In the genomic region with DNA sequence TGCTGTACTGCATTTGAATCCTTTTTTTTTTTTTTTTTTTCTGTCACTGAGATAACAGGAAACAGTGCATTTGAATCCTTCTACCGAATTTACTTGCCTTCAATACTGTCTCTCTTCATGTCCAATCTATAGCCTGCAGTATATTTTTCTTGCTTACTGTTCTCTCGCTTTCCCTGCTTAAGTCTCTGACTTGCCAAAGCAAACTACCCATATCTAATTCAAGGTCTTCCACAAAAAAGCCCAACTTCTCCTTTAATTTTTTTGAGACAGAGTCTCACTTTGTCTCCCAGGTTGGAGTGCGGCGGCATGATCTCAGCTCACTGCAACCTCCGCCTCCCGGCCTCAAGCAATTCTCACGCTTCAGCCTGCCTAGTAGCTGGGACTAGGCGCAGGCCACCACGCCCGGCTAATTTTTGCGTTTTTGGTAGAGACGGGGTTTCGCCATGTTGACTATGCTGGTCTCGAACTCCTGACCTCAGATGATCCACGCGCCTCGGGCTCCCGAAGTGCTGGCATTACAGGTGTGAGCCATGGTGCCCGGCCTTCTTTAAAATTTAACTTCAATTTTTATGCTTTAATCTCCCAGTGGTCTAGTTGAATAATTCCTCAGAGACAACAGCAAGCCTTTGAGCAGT, we compare ENCODE assay signal across 8 cellular contexts. TPM values are rescaled to one million over a fixed set of nuclear protein-coding genes. Genes with fewer than 3 reads are reported as not detected.
DNase-seq lines count a peak whose midpoint lies in the region; ATAC-seq and FAIRE-seq lines count a peak whose summit lies in the region.

No MANE protein-coding gene starts in this region.

- peak overlapping the region; percentile 91 for H3K4me3 ChIP-seq in thymus (ENCODE audit: low read length)

- H3K27me3 Mint-ChIP-seq in activated T-cell treated with anti-CD3 and anti-CD28 coated beads, Interleukin-2, amount 50 U/mL, for 4 hours (ENCODE audit: low read depth) = no peaks in the 10 kb centered on the region
- no peaks in the 10 kb centered on the region for H3K27me3 Mint-ChIP-seq in activated CD8-positive, alpha-beta T cell treated with anti-CD3 and anti-CD28 coated beads, Interleukin-2, amount 10 ng/mL, durations not matched to agents 7 days and 5 days (ENCODE audit: low read depth)

- H3K9me3 Mint-ChIP-seq in activated T-cell treated with anti-CD3 and anti-CD28 coated beads, Interleukin-2, amount 50 U/mL, for 4 hours = no peaks in the 10 kb centered on the region
- no peaks in the 10 kb centered on the region for H3K9me3 Mint-ChIP-seq in activated CD8-positive, alpha-beta T cell treated with anti-CD3 and anti-CD28 coated beads, Interleukin-2, amount 10 ng/mL, durations not matched to agents 7 days and 5 days (ENCODE audit: insufficient read depth)

- H3K4me1 Mint-ChIP-seq in activated T-cell treated with anti-CD3 and anti-CD28 coated beads, Interleukin-2, amount 50 U/mL, for 4 hours (ENCODE audit: low read depth) = peaks cover 53% of the 10 kb centered on the region
- peaks cover 48% of the 10 kb centered on the region for H3K4me1 Mint-ChIP-seq in activated CD8-positive, alpha-beta T cell treated with anti-CD3 and anti-CD28 coated beads, Interleukin-2, amount 10 ng/mL, durations not matched to agents 7 days and 5 days (ENCODE audit: low read depth)

- H3K27ac Mint-ChIP-seq in activated CD8-positive, alpha-beta T cell treated with anti-CD3 and anti-CD28 coated beads, Interleukin-2, amount 10 ng/mL, durations not matched to agents 7 days and 5 days = peak overlapping the region; percentile 94

- no peaks in the 10 kb centered on the region for H3K9me3 ChIP-seq in thymus (ENCODE audit: control insufficient read depth)

- CTCF ChIA-PET in activated CD8-positive, alpha-beta T cell treated with anti-CD3 and anti-CD28 coated beads, Interleukin-2, amount 10 ng/mL, durations not matched to agents 7 days and 5 days (lab: Charles Lee) = interaction anchor here (1.5 to 3.0 kb wide), 4 partner anchors 19 to 89 kb away, joined by 3 to 9 read pairs (median 6); no protein-coding TSS in a partner anchor

- DNase-seq in activated T-cell treated with anti-CD3 and anti-CD28 coated beads, Interleukin-2, amount 50 U/mL, for 4 hours = no peak
- DNase-seq in activated T-cell treated with anti-CD3 and anti-CD28 coated beads, Interleukin-2, amount 50 U/mL, for 1 hour = no peak
- DNase-seq in activated CD8-positive, alpha-beta T cell treated with anti-CD3 and anti-CD28 coated beads, Interleukin-2, amount 10 ng/mL, durations not matched to agents 7 days and 5 days = no peak
- DNase-seq in iris pigment epithelial cell (ENCODE audit: low read depth) (peak; percentile 14), NCI-H526 (lab: John Stamatoyannopoulos, UW) (no peak), urothelium cell line (ENCODE audit: low spot score) (no peak)

- FAIRE-seq in urothelium cell line (lab: Jason Lieb, UNC) = no peak

- no peaks in the 10 kb centered on the region for H3K27me3 ChIP-seq in thymus (ENCODE audit: control insufficient read depth, insufficient read depth)

- POLR2A ChIA-PET in activated CD8-positive, alpha-beta T cell treated with anti-CD3 and anti-CD28 coated beads, Interleukin-2, amount 10 ng/mL, durations not matched to agents 7 days and 5 days (lab: Charles Lee) = interaction anchor here (0.6 to 2.3 kb wide), 5 partner anchors 29 to 543 kb away, joined by 3 to 15 read pairs (median 3); partner anchors contain the start of genes BORCS7 and TAF5

- ATAC-seq in activated T-cell treated with anti-CD3 and anti-CD28 coated beads, Interleukin-2, amount 50 U/mL, for 4 hours = no peak
- no peak for ATAC-seq in activated CD8-positive, alpha-beta T cell treated with anti-CD3 and anti-CD28 coated beads, Interleukin-2, amount 10 ng/mL, durations not matched to agents 7 days and 5 days
- ATAC-seq in GM21528 (IDR thresholded peaks at IDR 0.05; ENCODE audit: low FRiP score, unreplicated experiment) = no peak

- H3K4me1 ChIP-seq in thymus (ENCODE audit: control insufficient read depth, insufficient read depth, low read length) = peaks cover 20% of the 10 kb centered on the region

- H3K36me3 Mint-ChIP-seq in activated T-cell treated with anti-CD3 and anti-CD28 coated beads, Interleukin-2, amount 50 U/mL, for 4 hours (ENCODE audit: insufficient read depth) = peaks cover 40% of the 10 kb centered on the region
- peaks cover 56% of the 10 kb centered on the region for H3K36me3 Mint-ChIP-seq in activated CD8-positive, alpha-beta T cell treated with anti-CD3 and anti-CD28 coated beads, Interleukin-2, amount 10 ng/mL, durations not matched to agents 7 days and 5 days (ENCODE audit: low read depth)

- 85% methylated on average over 19 of the region's 19 CpGs for WGBS in thymus

- H3K36me3 ChIP-seq in thymus (ENCODE audit: control insufficient read depth, insufficient read depth) = peaks cover 18% of the 10 kb centered on the region

- H3K27ac ChIP-seq in thymus (ENCODE audit: low read depth) = no peak overlapping the region

- peak overlapping the region; percentile 90 for H3K4me3 Mint-ChIP-seq in activated T-cell treated with anti-CD3 and anti-CD28 coated beads, Interleukin-2, amount 50 U/mL, for 4 hours
- peak overlapping the region; percentile 93 for H3K4me3 Mint-ChIP-seq in activated CD8-positive, alpha-beta T cell treated with anti-CD3 and anti-CD28 coated beads, Interleukin-2, amount 10 ng/mL, durations not matched to agents 7 days and 5 days

RNA-seq across cellular contexts. Expression of gene PDCD11, which starts 0.9 kb away (rescaled TPM):
- total RNA-seq in activated T-cell treated with anti-CD3 and anti-CD28 coated beads, Interleukin-2, amount 50 U/mL, for 4 hours = 100 to 1,000 TPM; 122 to 127 (median 124) TPM
- 10 to 100 TPM; 57.1 to 57.4 TPM for total RNA-seq in activated CD8-positive, alpha-beta T cell treated with anti-CD3 and anti-CD28 coated beads, Interleukin-2, amount 10 ng/mL, durations not matched to agents 7 days and 5 days
- 20.4 TPM for polyA plus RNA-seq in thymus

RNA-seq across cellular contexts. Expression of gene ATP5MK, which starts 1.0 kb away (rescaled TPM):
- total RNA-seq in activated T-cell treated with anti-CD3 and anti-CD28 coated beads, Interleukin-2, amount 50 U/mL, for 4 hours = 100 to 1,000 TPM; 426 to 450 (median 433) TPM
- 100 to 1,000 TPM; 360 to 363 TPM for total RNA-seq in activated CD8-positive, alpha-beta T cell treated with anti-CD3 and anti-CD28 coated beads, Interleukin-2, amount 10 ng/mL, durations not matched to agents 7 days and 5 days
- polyA plus RNA-seq in thymus = 772 TPM

RNA-seq across cellular contexts. Expression of gene TAF5, which starts 29.5 kb away (rescaled TPM):
- 1 to 10 TPM; 6.9 to 9.6 (median 7.8) TPM for total RNA-seq in activated T-cell treated with anti-CD3 and anti-CD28 coated beads, Interleukin-2, amount 50 U/mL, for 4 hours
- total RNA-seq in activated CD8-positive, alpha-beta T cell treated with anti-CD3 and anti-CD28 coated beads, Interleukin-2, amount 10 ng/mL, durations not matched to agents 7 days and 5 days = 10 to 100 TPM; 14.5 to 14.8 TPM
- 5.1 TPM for polyA plus RNA-seq in thymus

RNA-seq across cellular contexts. Expression of gene PCGF6, which starts 46.4 kb away (rescaled TPM):
- total RNA-seq in activated T-cell treated with anti-CD3 and anti-CD28 coated beads, Interleukin-2, amount 50 U/mL, for 4 hours = 10 to 100 TPM; 15.8 to 18.1 (median 16.9) TPM
- total RNA-seq in activated CD8-positive, alpha-beta T cell treated with anti-CD3 and anti-CD28 coated beads, Interleukin-2, amount 10 ng/mL, durations not matched to agents 7 days and 5 days = 10 to 100 TPM; 14.9 to 17.2 TPM
- polyA plus RNA-seq in thymus = 12.6 TPM

RNA-seq across cellular contexts. Expression of gene CALHM2, which starts 54.9 kb away (rescaled TPM):
- total RNA-seq in activated T-cell treated with anti-CD3 and anti-CD28 coated beads, Interleukin-2, amount 50 U/mL, for 4 hours = 1 to 10 TPM; 2.8 to 6.0 (median 3.8) TPM
- total RNA-seq in activated CD8-positive, alpha-beta T cell treated with anti-CD3 and anti-CD28 coated beads, Interleukin-2, amount 10 ng/mL, durations not matched to agents 7 days and 5 days = 100 to 1,000 TPM; 131 to 135 TPM
- polyA plus RNA-seq in thymus = 13.8 TPM
